ENCODE assay signal across 2 cellular contexts in genomic region chr15:79987569-79987955, GRCh38.
TF ChIP-seq lines count a peak whose summit lies in the region.

No MANE protein-coding gene starts in this region.

TF ChIP-seq in GM23338, 12 proteins besides CTCF, POLR2A, EP300 and RAD21:
- no peak for TF ChIP-seq EZH2phosphoT487 (IDR thresholded peaks at IDR 0.05; ENCODE audit: unreplicated experiment)
TF ChIP-seq in GM23338: peak in this region for 0.

TF ChIP-seq in K562, 482 proteins besides CTCF, POLR2A, EP300 and RAD21:
- TF ChIP-seq, protein P1, sequence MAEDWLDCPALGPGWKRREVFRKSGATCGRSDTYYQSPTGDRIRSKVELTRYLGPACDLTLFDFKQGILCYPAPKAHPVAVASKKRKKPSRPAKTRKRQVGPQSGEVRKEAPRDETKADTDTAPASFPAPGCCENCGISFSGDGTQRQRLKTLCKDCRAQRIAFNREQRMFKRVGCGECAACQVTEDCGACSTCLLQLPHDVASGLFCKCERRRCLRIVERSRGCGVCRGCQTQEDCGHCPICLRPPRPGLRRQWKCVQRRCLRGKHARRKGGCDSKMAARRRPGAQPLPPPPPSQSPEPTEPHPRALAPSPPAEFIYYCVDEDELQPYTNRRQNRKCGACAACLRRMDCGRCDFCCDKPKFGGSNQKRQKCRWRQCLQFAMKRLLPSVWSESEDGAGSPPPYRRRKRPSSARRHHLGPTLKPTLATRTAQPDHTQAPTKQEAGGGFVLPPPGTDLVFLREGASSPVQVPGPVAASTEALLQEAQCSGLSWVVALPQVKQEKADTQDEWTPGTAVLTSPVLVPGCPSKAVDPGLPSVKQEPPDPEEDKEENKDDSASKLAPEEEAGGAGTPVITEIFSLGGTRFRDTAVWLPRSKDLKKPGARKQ (CRISPR knock-in tag; IDR thresholded peaks at IDR 0.05), result no peak
- TF ChIP-seq, protein P2, sequence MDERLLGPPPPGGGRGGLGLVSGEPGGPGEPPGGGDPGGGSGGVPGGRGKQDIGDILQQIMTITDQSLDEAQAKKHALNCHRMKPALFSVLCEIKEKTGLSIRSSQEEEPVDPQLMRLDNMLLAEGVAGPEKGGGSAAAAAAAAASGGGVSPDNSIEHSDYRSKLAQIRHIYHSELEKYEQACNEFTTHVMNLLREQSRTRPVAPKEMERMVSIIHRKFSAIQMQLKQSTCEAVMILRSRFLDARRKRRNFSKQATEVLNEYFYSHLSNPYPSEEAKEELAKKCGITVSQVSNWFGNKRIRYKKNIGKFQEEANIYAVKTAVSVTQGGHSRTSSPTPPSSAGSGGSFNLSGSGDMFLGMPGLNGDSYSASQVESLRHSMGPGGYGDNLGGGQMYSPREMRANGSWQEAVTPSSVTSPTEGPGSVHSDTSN (CRISPR knock-in tag; IDR thresholded peaks at IDR 0.05; ENCODE audit: low read depth), result no peak
- TF ChIP-seq, protein P2 (tag; conservative IDR thresholded peaks at IDR 0.05; ENCODE audit: low read depth), result 0 out of 2 replicates have a peak, but pooled peaks have one; percentile 47
- TF ChIP-seq MEIS2 (IDR thresholded peaks at IDR 0.05; ENCODE audit: partially characterized antibody), result peak; percentile 42
- no peak for TF ChIP-seq XRCC3 (IDR thresholded peaks at IDR 0.05)
- TF ChIP-seq PKNOX1 (IDR thresholded peaks at IDR 0.05), result peak; percentile 41
